In the genomic region with DNA sequence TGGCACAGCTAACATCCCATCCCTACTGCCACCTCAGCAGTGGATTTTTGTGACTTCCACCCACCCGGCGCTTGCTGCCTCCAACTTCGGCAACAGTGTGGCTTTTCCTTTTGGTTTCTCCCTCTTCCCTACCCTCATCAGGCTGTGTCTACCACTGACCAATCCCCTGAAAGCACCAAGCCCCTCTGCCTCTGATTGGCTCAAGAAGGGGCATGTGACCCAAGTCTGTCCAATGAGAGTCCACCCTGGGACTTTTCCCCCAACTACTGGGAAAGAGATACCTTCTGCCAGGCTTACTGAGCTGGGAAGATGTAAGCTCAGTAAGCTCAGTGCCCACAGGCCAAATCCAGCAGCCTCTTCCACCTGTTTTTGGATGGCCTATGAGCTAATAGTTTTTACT, we compare ENCODE assay signal across 2 cellular contexts.
TF ChIP-seq lines count a peak whose summit lies in the region.

No MANE protein-coding gene starts in this region.

TF ChIP-seq in IMR-90, 13 proteins besides CTCF, POLR2A, EP300 and RAD21:
- no peak for TF ChIP-seq SMC3 (IDR thresholded peaks at IDR 0.05; ENCODE audit: low read depth, low read length)
- TF ChIP-seq, protein P1, sequence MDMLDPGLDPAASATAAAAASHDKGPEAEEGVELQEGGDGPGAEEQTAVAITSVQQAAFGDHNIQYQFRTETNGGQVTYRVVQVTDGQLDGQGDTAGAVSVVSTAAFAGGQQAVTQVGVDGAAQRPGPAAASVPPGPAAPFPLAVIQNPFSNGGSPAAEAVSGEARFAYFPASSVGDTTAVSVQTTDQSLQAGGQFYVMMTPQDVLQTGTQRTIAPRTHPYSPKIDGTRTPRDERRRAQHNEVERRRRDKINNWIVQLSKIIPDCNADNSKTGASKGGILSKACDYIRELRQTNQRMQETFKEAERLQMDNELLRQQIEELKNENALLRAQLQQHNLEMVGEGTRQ (IDR thresholded peaks at IDR 0.05; ENCODE audit: low read depth, low read length): peak; percentile 87
TF ChIP-seq in IMR-90: peak in this region for 1.

TF ChIP-seq in HepG2, 621 proteins besides CTCF, POLR2A, EP300 and RAD21:
- TF ChIP-seq HHEX (CRISPR knock-in tag; IDR thresholded peaks at IDR 0.05) (no peak), NFYC (CRISPR knock-in tag; IDR thresholded peaks at IDR 0.05) (peak; percentile 80), NFYB (CRISPR knock-in tag; IDR thresholded peaks at IDR 0.05) (peak; percentile 83)
- TF ChIP-seq, protein P1 (IDR thresholded peaks at IDR 0.05; ENCODE audit: low read depth, low read length): peak; percentile 65; the same call in 1 of the 2 replicates
- TF ChIP-seq, protein P1 (CRISPR knock-in tag; IDR thresholded peaks at IDR 0.05; ENCODE audit: borderline replicate concordance): peak; percentile 66; the same call in 1 of the 2 replicates
